5 cellular contexts compared by ENCODE assay signal in the genomic region with DNA sequence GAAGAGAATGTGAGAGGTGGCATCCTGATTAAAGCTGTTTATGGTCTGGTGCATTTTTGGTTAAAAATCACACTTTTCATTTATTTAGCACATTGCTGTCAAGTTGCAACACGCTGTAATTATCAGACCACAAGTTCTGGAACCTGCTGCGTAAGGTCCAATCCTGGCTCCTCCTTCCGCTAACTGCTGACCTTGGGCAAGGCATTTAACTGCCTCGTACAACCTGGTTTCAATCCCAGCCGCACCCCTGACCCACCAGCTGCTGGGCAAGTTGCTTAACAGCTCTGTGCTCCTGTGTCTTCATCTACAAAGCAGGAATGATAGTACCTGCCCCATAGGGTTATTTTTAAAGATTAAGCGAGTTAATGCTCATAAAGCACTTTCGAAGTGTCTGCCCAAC.
"Had no signal": no experiment of that assay in that cellular context is flagged by ENCODE, and none has a peak within 500 bp of the region (broad histone marks: within the 10 kb centered on the region; RNA-seq: fewer than 3 reads in every experiment).

No MANE protein-coding gene starts in this region.

- DNase-seq: IMR-90, KBM-7, KG1 had no signal

- ATAC-seq: HepG2, K562 had no signal
